In genomic region chr2:238420878-238421694, GRCh38 we compare ENCODE assay signal across 1 cellular context.
TF ChIP-seq lines count a peak whose summit lies in the region.

No MANE protein-coding gene starts in this region.

TF ChIP-seq in H1, 55 proteins besides CTCF, POLR2A, EP300 and RAD21 (continued from another document):
- TF ChIP-seq MAX (IDR thresholded peaks at IDR 0.05) (no peak), NANOG (IDR thresholded peaks at IDR 0.05; ENCODE audit: insufficient read depth, low read depth, low read length, poor library complexity, severe bottlenecking) (no peak), KDM4A (IDR thresholded peaks at IDR 0.05; ENCODE audit: low read depth, low read length, severe bottlenecking) (no peak), USF2 (IDR thresholded peaks at IDR 0.05; ENCODE audit: low read length) (no peak), EGR1 (IDR thresholded peaks at IDR 0.05; ENCODE audit: borderline replicate concordance, low read depth, low read length) (no peak), SAP30 (IDR thresholded peaks at IDR 0.05; ENCODE audit: insufficient read depth, insufficient replicate concordance, low read length) (no peak), SP2 (IDR thresholded peaks at IDR 0.05; ENCODE audit: low read length) (no peak), TBP (IDR thresholded peaks at IDR 0.05; ENCODE audit: low read depth, low read length) (no peak), E2F6 (IDR thresholded peaks at IDR 0.05) (no peak), RBBP5 (IDR thresholded peaks at IDR 0.05; ENCODE audit: borderline replicate concordance, low read depth, low read length) (peak; percentile 54; the same call in 1 of the 2 replicates), ASH2L (IDR thresholded peaks at IDR 0.05; ENCODE audit: low read length) (peak; percentile 42)
